Comparison of ENCODE assay signal across 1 cellular context in the genomic region with DNA sequence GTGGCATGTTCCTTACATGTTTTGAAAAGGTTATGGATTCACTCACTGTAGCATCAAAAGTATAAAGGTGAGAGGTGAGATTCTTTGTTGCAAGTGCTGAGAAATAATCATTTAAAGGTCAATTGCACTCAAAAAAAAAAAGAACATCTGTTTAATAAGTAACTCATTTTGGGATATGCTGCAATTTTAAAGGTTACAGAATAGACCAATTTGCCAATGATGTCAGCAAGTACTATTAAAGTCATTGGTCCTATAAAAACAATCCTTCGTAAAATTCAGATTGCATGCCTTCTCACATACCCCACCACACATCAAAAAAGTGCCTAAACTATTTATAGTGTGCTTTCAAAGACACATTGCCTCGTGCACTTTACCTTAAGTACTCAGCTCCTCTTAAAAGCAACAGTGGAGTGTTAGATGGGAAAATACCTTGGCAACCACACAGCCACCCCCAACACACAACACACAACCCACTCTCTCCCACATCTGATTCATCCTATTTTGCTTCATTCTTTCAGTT.
A peak's percentile ranks its signal among the peaks of the same experiment; 100 is the strongest.
TF ChIP-seq lines count a peak whose summit lies in the region.

No MANE protein-coding gene starts in this region.

TF ChIP-seq in GM12878, 131 proteins besides CTCF, POLR2A, EP300 and RAD21 (continued from another document):
- TF ChIP-seq, protein P1, sequence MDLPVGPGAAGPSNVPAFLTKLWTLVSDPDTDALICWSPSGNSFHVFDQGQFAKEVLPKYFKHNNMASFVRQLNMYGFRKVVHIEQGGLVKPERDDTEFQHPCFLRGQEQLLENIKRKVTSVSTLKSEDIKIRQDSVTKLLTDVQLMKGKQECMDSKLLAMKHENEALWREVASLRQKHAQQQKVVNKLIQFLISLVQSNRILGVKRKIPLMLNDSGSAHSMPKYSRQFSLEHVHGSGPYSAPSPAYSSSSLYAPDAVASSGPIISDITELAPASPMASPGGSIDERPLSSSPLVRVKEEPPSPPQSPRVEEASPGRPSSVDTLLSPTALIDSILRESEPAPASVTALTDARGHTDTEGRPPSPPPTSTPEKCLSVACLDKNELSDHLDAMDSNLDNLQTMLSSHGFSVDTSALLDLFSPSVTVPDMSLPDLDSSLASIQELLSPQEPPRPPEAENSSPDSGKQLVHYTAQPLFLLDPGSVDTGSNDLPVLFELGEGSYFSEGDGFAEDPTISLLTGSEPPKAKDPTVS (IDR thresholded peaks at IDR 0.05; ENCODE audit: low read depth, low read length) = no peak
- TF ChIP-seq, protein P2, sequence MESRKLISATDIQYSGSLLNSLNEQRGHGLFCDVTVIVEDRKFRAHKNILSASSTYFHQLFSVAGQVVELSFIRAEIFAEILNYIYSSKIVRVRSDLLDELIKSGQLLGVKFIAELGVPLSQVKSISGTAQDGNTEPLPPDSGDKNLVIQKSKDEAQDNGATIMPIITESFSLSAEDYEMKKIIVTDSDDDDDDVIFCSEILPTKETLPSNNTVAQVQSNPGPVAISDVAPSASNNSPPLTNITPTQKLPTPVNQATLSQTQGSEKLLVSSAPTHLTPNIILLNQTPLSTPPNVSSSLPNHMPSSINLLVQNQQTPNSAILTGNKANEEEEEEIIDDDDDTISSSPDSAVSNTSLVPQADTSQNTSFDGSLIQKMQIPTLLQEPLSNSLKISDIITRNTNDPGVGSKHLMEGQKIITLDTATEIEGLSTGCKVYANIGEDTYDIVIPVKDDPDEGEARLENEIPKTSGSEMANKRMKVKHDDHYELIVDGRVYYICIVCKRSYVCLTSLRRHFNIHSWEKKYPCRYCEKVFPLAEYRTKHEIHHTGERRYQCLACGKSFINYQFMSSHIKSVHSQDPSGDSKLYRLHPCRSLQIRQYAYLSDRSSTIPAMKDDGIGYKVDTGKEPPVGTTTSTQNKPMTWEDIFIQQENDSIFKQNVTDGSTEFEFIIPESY (IDR thresholded peaks at IDR 0.05) = no peak
- TF ChIP-seq, protein P3, sequence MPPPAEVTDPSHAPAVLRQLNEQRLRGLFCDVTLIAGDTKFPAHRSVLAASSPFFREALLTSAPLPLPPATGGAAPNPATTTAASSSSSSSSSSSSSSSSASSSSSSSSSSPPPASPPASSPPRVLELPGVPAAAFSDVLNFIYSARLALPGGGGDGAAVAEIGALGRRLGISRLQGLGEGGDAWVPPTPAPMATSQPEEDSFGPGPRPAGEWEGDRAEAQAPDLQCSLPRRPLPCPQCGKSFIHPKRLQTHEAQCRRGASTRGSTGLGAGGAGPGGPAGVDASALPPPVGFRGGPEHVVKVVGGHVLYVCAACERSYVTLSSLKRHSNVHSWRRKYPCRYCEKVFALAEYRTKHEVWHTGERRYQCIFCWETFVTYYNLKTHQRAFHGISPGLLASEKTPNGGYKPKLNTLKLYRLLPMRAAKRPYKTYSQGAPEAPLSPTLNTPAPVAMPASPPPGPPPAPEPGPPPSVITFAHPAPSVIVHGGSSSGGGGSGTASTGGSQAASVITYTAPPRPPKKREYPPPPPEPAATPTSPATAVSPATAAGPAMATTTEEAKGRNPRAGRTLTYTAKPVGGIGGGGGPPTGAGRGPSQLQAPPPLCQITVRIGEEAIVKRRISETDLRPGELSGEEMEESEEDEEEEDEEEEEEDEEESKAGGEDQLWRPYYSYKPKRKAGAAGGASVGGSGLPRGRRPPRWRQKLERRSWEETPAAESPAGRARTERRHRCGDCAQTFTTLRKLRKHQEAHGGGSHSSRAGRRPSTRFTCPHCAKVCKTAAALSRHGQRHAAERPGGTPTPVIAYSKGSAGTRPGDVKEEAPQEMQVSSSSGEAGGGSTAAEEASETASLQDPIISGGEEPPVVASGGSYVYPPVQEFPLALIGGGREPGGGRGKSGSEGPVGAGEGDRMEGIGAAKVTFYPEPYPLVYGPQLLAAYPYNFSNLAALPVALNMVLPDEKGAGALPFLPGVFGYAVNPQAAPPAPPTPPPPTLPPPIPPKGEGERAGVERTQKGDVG (CRISPR knock-in tag; IDR thresholded peaks at IDR 0.05) = no peak
- TF ChIP-seq TAF1 (IDR thresholded peaks at IDR 0.05; ENCODE audit: borderline replicate concordance, low read depth, low read length) (no peak), MTA3 (IDR thresholded peaks at IDR 0.05; ENCODE audit: borderline replicate concordance, low read length) (no peak), RAD51 (IDR thresholded peaks at IDR 0.05) (peak; percentile 16; the same call in 1 of the 2 replicates), ATF7 (IDR thresholded peaks at IDR 0.05; ENCODE audit: low read depth) (peak; percentile 91), EGR1 (IDR thresholded peaks at IDR 0.05; ENCODE audit: borderline replicate concordance in 1 of 2, low read depth in 2 of 2, low read length in 2 of 2) (no peak), TARDBP (IDR thresholded peaks at IDR 0.05; ENCODE audit: borderline replicate concordance) (no peak), DPF2 (IDR thresholded peaks at IDR 0.05) (peak; percentile 78; the same call in 1 of the 2 replicates), SMAD1 (IDR thresholded peaks at IDR 0.05; ENCODE audit: low read depth, partially characterized antibody) (no peak), CBFB (IDR thresholded peaks at IDR 0.05; ENCODE audit: low read depth) (no peak), EZH2 (IDR thresholded peaks at IDR 0.05; ENCODE audit: borderline replicate concordance, control insufficient read depth, low read depth, low read length) (no peak), MEF2A (IDR thresholded peaks at IDR 0.05; ENCODE audit: insufficient read depth, low read depth, low read length) (no peak; the same call in 1 of the 2 replicates), SMC3 (IDR thresholded peaks at IDR 0.05; ENCODE audit: borderline replicate concordance, low read length) (no peak), EED (IDR thresholded peaks at IDR 0.05; ENCODE audit: low read depth) (no peak), TCF3 (IDR thresholded peaks at IDR 0.05; ENCODE audit: borderline replicate concordance, insufficient read depth, low read depth, low read length) (no peak), POLR2AphosphoS5 (IDR thresholded peaks at IDR 0.05; ENCODE audit: low read length) (no peak), CHD2 (IDR thresholded peaks at IDR 0.05; ENCODE audit: borderline replicate concordance, low read depth, low read length) (peak; percentile 52; the same call in 1 of the 2 replicates), TCF12 (IDR thresholded peaks at IDR 0.05; ENCODE audit: low read depth, low read length) (no peak), ZNF622 (IDR thresholded peaks at IDR 0.05) (no peak), TBL1XR1 (IDR thresholded peaks at IDR 0.05; ENCODE audit: low read depth, low read length) (no peak), NR2F1 (conservative IDR thresholded peaks at IDR 0.05) (peak; percentile 86; the same call in 1 of the 2 replicates)
- TF ChIP-seq, protein P4, sequence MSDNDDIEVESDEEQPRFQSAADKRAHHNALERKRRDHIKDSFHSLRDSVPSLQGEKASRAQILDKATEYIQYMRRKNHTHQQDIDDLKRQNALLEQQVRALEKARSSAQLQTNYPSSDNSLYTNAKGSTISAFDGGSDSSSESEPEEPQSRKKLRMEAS (IDR thresholded peaks at IDR 0.05; ENCODE audit: low read depth, low read length) = no peak; the same call in 1 of the 2 replicates
- TF ChIP-seq, protein P5, sequence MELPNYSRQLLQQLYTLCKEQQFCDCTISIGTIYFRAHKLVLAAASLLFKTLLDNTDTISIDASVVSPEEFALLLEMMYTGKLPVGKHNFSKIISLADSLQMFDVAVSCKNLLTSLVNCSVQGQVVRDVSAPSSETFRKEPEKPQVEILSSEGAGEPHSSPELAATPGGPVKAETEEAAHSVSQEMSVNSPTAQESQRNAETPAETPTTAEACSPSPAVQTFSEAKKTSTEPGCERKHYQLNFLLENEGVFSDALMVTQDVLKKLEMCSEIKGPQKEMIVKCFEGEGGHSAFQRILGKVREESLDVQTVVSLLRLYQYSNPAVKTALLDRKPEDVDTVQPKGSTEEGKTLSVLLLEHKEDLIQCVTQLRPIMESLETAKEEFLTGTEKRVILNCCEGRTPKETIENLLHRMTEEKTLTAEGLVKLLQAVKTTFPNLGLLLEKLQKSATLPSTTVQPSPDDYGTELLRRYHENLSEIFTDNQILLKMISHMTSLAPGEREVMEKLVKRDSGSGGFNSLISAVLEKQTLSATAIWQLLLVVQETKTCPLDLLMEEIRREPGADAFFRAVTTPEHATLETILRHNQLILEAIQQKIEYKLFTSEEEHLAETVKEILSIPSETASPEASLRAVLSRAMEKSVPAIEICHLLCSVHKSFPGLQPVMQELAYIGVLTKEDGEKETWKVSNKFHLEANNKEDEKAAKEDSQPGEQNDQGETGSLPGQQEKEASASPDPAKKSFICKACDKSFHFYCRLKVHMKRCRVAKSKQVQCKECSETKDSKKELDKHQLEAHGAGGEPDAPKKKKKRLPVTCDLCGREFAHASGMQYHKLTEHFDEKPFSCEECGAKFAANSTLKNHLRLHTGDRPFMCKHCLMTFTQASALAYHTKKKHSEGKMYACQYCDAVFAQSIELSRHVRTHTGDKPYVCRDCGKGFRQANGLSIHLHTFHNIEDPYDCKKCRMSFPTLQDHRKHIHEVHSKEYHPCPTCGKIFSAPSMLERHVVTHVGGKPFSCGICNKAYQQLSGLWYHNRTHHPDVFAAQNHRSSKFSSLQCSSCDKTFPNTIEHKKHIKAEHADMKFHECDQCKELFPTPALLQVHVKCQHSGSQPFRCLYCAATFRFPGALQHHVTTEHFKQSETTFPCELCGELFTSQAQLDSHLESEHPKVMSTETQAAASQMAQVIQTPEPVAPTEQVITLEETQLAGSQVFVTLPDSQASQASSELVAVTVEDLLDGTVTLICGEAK (IDR thresholded peaks at IDR 0.05; ENCODE audit: borderline replicate concordance) = no peak
- TF ChIP-seq, protein P6, sequence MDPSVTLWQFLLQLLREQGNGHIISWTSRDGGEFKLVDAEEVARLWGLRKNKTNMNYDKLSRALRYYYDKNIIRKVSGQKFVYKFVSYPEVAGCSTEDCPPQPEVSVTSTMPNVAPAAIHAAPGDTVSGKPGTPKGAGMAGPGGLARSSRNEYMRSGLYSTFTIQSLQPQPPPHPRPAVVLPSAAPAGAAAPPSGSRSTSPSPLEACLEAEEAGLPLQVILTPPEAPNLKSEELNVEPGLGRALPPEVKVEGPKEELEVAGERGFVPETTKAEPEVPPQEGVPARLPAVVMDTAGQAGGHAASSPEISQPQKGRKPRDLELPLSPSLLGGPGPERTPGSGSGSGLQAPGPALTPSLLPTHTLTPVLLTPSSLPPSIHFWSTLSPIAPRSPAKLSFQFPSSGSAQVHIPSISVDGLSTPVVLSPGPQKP (IDR thresholded peaks at IDR 0.05; ENCODE audit: low read depth, low read length) = no peak
- TF ChIP-seq, protein P7, sequence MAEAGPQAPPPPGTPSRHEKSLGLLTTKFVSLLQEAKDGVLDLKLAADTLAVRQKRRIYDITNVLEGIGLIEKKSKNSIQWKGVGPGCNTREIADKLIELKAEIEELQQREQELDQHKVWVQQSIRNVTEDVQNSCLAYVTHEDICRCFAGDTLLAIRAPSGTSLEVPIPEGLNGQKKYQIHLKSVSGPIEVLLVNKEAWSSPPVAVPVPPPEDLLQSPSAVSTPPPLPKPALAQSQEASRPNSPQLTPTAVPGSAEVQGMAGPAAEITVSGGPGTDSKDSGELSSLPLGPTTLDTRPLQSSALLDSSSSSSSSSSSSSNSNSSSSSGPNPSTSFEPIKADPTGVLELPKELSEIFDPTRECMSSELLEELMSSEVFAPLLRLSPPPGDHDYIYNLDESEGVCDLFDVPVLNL (IDR thresholded peaks at IDR 0.05; ENCODE audit: low read depth, low read length) = no peak
- TF ChIP-seq, protein P8, sequence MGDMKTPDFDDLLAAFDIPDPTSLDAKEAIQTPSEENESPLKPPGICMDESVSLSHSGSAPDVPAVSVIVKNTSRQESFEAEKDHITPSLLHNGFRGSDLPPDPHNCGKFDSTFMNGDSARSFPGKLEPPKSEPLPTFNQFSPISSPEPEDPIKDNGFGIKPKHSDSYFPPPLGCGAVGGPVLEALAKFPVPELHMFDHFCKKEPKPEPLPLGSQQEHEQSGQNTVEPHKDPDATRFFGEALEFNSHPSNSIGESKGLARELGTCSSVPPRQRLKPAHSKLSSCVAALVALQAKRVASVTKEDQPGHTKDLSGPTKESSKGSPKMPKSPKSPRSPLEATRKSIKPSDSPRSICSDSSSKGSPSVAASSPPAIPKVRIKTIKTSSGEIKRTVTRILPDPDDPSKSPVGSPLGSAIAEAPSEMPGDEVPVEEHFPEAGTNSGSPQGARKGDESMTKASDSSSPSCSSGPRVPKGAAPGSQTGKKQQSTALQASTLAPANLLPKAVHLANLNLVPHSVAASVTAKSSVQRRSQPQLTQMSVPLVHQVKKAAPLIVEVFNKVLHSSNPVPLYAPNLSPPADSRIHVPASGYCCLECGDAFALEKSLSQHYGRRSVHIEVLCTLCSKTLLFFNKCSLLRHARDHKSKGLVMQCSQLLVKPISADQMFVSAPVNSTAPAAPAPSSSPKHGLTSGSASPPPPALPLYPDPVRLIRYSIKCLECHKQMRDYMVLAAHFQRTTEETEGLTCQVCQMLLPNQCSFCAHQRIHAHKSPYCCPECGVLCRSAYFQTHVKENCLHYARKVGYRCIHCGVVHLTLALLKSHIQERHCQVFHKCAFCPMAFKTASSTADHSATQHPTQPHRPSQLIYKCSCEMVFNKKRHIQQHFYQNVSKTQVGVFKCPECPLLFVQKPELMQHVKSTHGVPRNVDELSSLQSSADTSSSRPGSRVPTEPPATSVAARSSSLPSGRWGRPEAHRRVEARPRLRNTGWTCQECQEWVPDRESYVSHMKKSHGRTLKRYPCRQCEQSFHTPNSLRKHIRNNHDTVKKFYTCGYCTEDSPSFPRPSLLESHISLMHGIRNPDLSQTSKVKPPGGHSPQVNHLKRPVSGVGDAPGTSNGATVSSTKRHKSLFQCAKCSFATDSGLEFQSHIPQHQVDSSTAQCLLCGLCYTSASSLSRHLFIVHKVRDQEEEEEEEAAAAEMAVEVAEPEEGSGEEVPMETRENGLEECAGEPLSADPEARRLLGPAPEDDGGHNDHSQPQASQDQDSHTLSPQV (IDR thresholded peaks at IDR 0.05) = no peak
- TF ChIP-seq, protein P9, sequence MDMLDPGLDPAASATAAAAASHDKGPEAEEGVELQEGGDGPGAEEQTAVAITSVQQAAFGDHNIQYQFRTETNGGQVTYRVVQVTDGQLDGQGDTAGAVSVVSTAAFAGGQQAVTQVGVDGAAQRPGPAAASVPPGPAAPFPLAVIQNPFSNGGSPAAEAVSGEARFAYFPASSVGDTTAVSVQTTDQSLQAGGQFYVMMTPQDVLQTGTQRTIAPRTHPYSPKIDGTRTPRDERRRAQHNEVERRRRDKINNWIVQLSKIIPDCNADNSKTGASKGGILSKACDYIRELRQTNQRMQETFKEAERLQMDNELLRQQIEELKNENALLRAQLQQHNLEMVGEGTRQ (IDR thresholded peaks at IDR 0.05; ENCODE audit: borderline replicate concordance, low read depth, low read length) = no peak
- TF ChIP-seq, protein P10, sequence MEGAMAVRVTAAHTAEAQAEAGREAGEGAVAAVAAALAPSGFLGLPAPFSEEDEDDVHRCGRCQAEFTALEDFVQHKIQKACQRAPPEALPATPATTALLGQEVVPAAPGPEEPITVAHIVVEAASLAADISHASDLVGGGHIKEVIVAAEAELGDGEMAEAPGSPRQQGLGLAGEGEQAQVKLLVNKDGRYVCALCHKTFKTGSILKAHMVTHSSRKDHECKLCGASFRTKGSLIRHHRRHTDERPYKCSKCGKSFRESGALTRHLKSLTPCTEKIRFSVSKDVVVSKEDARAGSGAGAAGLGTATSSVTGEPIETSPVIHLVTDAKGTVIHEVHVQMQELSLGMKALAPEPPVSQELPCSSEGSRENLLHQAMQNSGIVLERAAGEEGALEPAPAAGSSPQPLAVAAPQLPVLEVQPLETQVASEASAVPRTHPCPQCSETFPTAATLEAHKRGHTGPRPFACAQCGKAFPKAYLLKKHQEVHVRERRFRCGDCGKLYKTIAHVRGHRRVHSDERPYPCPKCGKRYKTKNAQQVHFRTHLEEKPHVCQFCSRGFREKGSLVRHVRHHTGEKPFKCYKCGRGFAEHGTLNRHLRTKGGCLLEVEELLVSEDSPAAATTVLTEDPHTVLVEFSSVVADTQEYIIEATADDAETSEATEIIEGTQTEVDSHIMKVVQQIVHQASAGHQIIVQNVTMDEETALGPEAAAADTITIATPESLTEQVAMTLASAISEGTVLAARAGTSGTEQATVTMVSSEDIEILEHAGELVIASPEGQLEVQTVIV (IDR thresholded peaks at IDR 0.05; ENCODE audit: borderline replicate concordance, partially characterized antibody) = no peak
